In the genomic region with DNA sequence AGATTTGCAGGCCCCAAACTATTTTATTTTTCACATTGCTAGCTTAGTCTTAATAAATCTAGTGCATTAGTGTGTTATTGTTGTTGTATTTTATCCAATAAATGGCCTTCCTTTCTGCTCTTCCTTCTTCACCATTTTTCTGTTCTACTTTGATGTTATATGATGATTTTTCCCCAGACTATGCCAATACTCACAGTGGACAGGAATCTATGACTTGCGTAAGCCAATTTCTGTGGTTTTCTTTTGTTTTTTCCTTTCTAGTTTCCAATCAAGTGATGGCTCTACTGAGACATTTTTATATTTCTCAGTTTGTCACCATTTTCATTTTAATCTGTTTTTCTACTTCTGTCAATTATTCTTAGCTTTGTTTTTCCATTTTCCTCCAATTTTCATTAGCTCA, we compare ENCODE assay signal across 32 cellular contexts.
"Had no signal": no experiment of that assay in that cellular context is flagged by ENCODE, and none has a peak within 500 bp of the region (broad histone marks: within the 10 kb centered on the region; RNA-seq: fewer than 3 reads in every experiment).

No MANE protein-coding gene starts in this region.

- H3K4me1 Mint-ChIP-seq: activated CD4-positive, alpha-beta T cell treated with anti-CD3 and anti-CD28 coated beads for 36 hours; activated CD4-positive, alpha-beta T cell treated with anti-CD3 and anti-CD28 coated beads, Interleukin-2, amount 10 ng/mL, durations not matched to agents 24 days and 14 days; activated naive CD4-positive, alpha-beta T cell treated with anti-CD3 and anti-CD28 coated beads, Interleukin-2, amount 10 ng/mL, durations not matched to agents 7 days and 5 days; activated naive CD8-positive, alpha-beta T cell treated with anti-CD3 and anti-CD28 coated beads, Interleukin-2, amount 10 ng/mL, durations not matched to agents 7 days and 5 days; brain; endodermal cell had no signal

- H3K36me3 Mint-ChIP-seq: activated CD4-positive, alpha-beta memory T cell treated with anti-CD3 and anti-CD28 coated beads for 36 hours; activated naive CD4-positive, alpha-beta T cell treated with anti-CD3 and anti-CD28 coated beads, Interleukin-2, amount 10 ng/mL, durations not matched to agents 7 days and 5 days; activated naive CD4-positive, alpha-beta T cell treated with anti-CD3 and anti-CD28 coated beads, Interleukin-2, amount 50 U/mL, for 72 hours; activated naive CD8-positive, alpha-beta T cell treated with anti-CD3 and anti-CD28 coated beads, Interleukin-2, amount 10 ng/mL, durations not matched to agents 7 days and 5 days; brain had no signal

- H3K27ac Mint-ChIP-seq: activated CD4-positive, alpha-beta memory T cell treated with anti-CD3 and anti-CD28 coated beads for 36 hours; activated CD4-positive, alpha-beta T cell treated with anti-CD3 and anti-CD28 coated beads for 36 hours; activated CD4-positive, alpha-beta T cell treated with anti-CD3 and anti-CD28 coated beads, Interleukin-2, amount 10 ng/mL, durations not matched to agents 24 days and 14 days; activated naive CD4-positive, alpha-beta T cell treated with anti-CD3 and anti-CD28 coated beads, Interleukin-2, amount 10 ng/mL, durations not matched to agents 7 days and 5 days; activated naive CD4-positive, alpha-beta T cell treated with anti-CD3 and anti-CD28 coated beads, Interleukin-2, amount 50 U/mL, for 72 hours; activated naive CD8-positive, alpha-beta T cell treated with anti-CD3 and anti-CD28 coated beads, Interleukin-2, amount 10 ng/mL, durations not matched to agents 7 days and 5 days; activated T-cell treated with anti-CD3 and anti-CD28 coated beads, Interleukin-2, amount 50 U/mL, for 24 hours; activated T-cell treated with anti-CD3 and anti-CD28 coated beads, Interleukin-2, amount 50 U/mL, for 72 hours; brain; dendritic cell treated with granulocyte-macrophage colony-stimulating factor and Interleukin-4, amounts not matched to agents 40 ng/mL and 50 ng/mL, for 4 days; endodermal cell; T-helper 1 cell treated with Interleukin-12 subunit alpha and Interleukin-12 subunit beta and Interleukin-4 antibody, amounts not matched to agents 30 μg/mL and 1 μg/mL, for 36 hours had no signal

- H3K4me3 Mint-ChIP-seq: activated CD4-positive, alpha-beta memory T cell treated with anti-CD3 and anti-CD28 coated beads for 36 hours; activated CD4-positive, alpha-beta T cell treated with anti-CD3 and anti-CD28 coated beads for 36 hours; activated CD4-positive, alpha-beta T cell treated with anti-CD3 and anti-CD28 coated beads, Interleukin-2, amount 10 ng/mL, durations not matched to agents 24 days and 14 days; activated naive CD4-positive, alpha-beta T cell treated with anti-CD3 and anti-CD28 coated beads, Interleukin-2, amount 10 ng/mL, durations not matched to agents 7 days and 5 days; activated naive CD8-positive, alpha-beta T cell treated with anti-CD3 and anti-CD28 coated beads, Interleukin-2, amount 10 ng/mL, durations not matched to agents 7 days and 5 days; activated T-cell treated with anti-CD3 and anti-CD28 coated beads, Interleukin-2, amount 50 U/mL, for 24 hours; activated T-cell treated with anti-CD3 and anti-CD28 coated beads, Interleukin-2, amount 50 U/mL, for 72 hours; brain; dendritic cell treated with granulocyte-macrophage colony-stimulating factor and Interleukin-4, amounts not matched to agents 40 ng/mL and 50 ng/mL, for 4 days; endodermal cell; T-helper 1 cell treated with Interleukin-12 subunit alpha and Interleukin-12 subunit beta and Interleukin-4 antibody, amounts not matched to agents 30 μg/mL and 1 μg/mL, for 36 hours had no signal

- H3K9me3 ChIP-seq: ascending aorta, breast epithelium, gastrocnemius medialis, heart left ventricle had no signal

- H3K27me3 Mint-ChIP-seq: activated CD4-positive, alpha-beta memory T cell treated with anti-CD3 and anti-CD28 coated beads for 36 hours; activated CD4-positive, alpha-beta T cell treated with anti-CD3 and anti-CD28 coated beads for 36 hours; activated CD4-positive, alpha-beta T cell treated with anti-CD3 and anti-CD28 coated beads, Interleukin-2, amount 10 ng/mL, durations not matched to agents 24 days and 14 days; activated naive CD4-positive, alpha-beta T cell treated with anti-CD3 and anti-CD28 coated beads, Interleukin-2, amount 10 ng/mL, durations not matched to agents 7 days and 5 days; activated naive CD8-positive, alpha-beta T cell treated with anti-CD3 and anti-CD28 coated beads, Interleukin-2, amount 10 ng/mL, durations not matched to agents 7 days and 5 days; activated T-cell treated with anti-CD3 and anti-CD28 coated beads, Interleukin-2, amount 50 U/mL, for 24 hours; brain; dendritic cell treated with granulocyte-macrophage colony-stimulating factor and Interleukin-4, amounts not matched to agents 40 ng/mL and 50 ng/mL, for 4 days had no signal

- H3K4me3 ChIP-seq: ascending aorta, breast epithelium, cardiac muscle cell, coronary artery, dorsolateral prefrontal cortex, gastrocnemius medialis, heart left ventricle had no signal

- H3K9me3 Mint-ChIP-seq: activated CD4-positive, alpha-beta memory T cell treated with anti-CD3 and anti-CD28 coated beads for 36 hours; activated T-cell treated with anti-CD3 and anti-CD28 coated beads, Interleukin-2, amount 50 U/mL, for 24 hours had no signal

- DNase-seq: activated CD4-positive, alpha-beta memory T cell treated with anti-CD3 and anti-CD28 coated beads for 36 hours; activated CD4-positive, alpha-beta T cell treated with anti-CD3 and anti-CD28 coated beads for 36 hours; activated CD4-positive, alpha-beta T cell treated with anti-CD3 and anti-CD28 coated beads, Interleukin-2, amount 10 ng/mL, durations not matched to agents 24 days and 14 days; activated CD4-positive, CD25-positive, alpha-beta regulatory T cell; activated CD4-positive, CD25-positive, alpha-beta regulatory T cell treated with anti-CD3 and anti-CD28 coated beads, Interleukin-2, amount 50 U/mL, for 72 hours; activated CD8-positive, alpha-beta memory T cell treated with anti-CD3 and anti-CD28 coated beads, Interleukin-2, amount 50 U/mL, for 48 hours; activated gamma-delta T cell; activated naive CD4-positive, alpha-beta T cell; activated naive CD4-positive, alpha-beta T cell treated with anti-CD3 and anti-CD28 coated beads, Interleukin-2, amount 10 ng/mL, durations not matched to agents 7 days and 5 days; activated naive CD8-positive, alpha-beta T cell treated with anti-CD3 and anti-CD28 coated beads, Interleukin-2, amount 10 ng/mL, durations not matched to agents 7 days and 5 days; activated T-cell treated with anti-CD3 and anti-CD28 coated beads for 4 hours; activated T-cell treated with anti-CD3 and anti-CD28 coated beads, Interleukin-2, amount 50 U/mL, for 24 hours; activated T-cell treated with anti-CD3 and anti-CD28 coated beads, Interleukin-2, amount 50 U/mL, for 72 hours; central memory CD4-positive, alpha-beta T cell; cerebellar nuclear complex; dorsolateral prefrontal cortex; effector memory CD4-positive, alpha-beta T cell; endodermal cell; foreskin keratinocyte; gastrocnemius medialis; glutamatergic neuron; heart left ventricle; T1000 had no signal

- H3K36me3 ChIP-seq: ascending aorta, breast epithelium, cardiac muscle cell, gastrocnemius medialis, heart left ventricle had no signal

- ATAC-seq: activated CD4-positive, alpha-beta T cell treated with anti-CD3 and anti-CD28 coated beads for 36 hours; activated naive CD4-positive, alpha-beta T cell treated with anti-CD3 and anti-CD28 coated beads, Interleukin-2, amount 50 U/mL, for 72 hours; activated T-cell treated with anti-CD3 and anti-CD28 coated beads, Interleukin-2, amount 50 U/mL, for 72 hours; esophagus mucosa; foreskin keratinocyte; gastrocnemius medialis; heart left ventricle had no signal

- H3K27me3 ChIP-seq: ascending aorta, breast epithelium, cardiac muscle cell, dorsolateral prefrontal cortex, foreskin keratinocyte, gastrocnemius medialis, heart left ventricle had no signal

- H3K27ac ChIP-seq: ascending aorta, breast epithelium, cardiac muscle cell, coronary artery, dorsolateral prefrontal cortex, foreskin keratinocyte, gastrocnemius medialis, heart left ventricle had no signal

- H3K4me1 ChIP-seq: ascending aorta, breast epithelium, foreskin keratinocyte, gastrocnemius medialis, heart left ventricle had no signal
